In genomic region chr10:117688358-117688757, GRCh38 we compare ENCODE assay signal across 35 cellular contexts.
"Had no signal": no experiment of that assay in that cellular context is flagged by ENCODE, and none has a peak within 500 bp of the region (broad histone marks: within the 10 kb centered on the region; RNA-seq: fewer than 3 reads in every experiment).

No MANE protein-coding gene starts in this region.

- H3K27me3 ChIP-seq: adrenal gland, body of pancreas, brain microvascular endothelial cell, breast epithelium had no signal

- ATAC-seq: activated CD8-positive, alpha-beta T cell treated with anti-CD3 and anti-CD28 coated beads for 36 hours; activated naive CD4-positive, alpha-beta T cell treated with anti-CD3 and anti-CD28 coated beads, Interleukin-2, amount 50 U/mL, for 72 hours; activated T-cell treated with anti-CD3 and anti-CD28 coated beads, Interleukin-2, amount 50 U/mL, for 4 hours; activated T-cell treated with anti-CD3 and anti-CD28 coated beads, Interleukin-2, amount 50 U/mL, for 72 hours; activated T-helper 17 cell treated with anti-CD3 and anti-CD28 coated beads, Interleukin-2, amount 50 U/mL, for 72 hours; body of pancreas had no signal

- H3K4me3 ChIP-seq: adrenal gland, body of pancreas, breast epithelium had no signal

- H3K36me3 Mint-ChIP-seq: activated CD4-positive, alpha-beta memory T cell treated with anti-CD3 and anti-CD28 coated beads for 36 hours; activated naive CD4-positive, alpha-beta T cell treated with anti-CD3 and anti-CD28 coated beads, Interleukin-2, amount 50 U/mL, for 72 hours; activated naive CD8-positive, alpha-beta T cell treated with anti-CD3 and anti-CD28 coated beads for 36 hours had no signal

- H3K4me1 ChIP-seq: adrenal gland, body of pancreas, breast epithelium had no signal

- FAIRE-seq: astrocyte, TTC549 had no signal

- H3K4me1 Mint-ChIP-seq: activated B cell treated with CpG ODN at 0.5 μM for 24 hours; activated CD4-positive, alpha-beta T cell treated with anti-CD3 and anti-CD28 coated beads, Interleukin-2, amount 10 ng/mL, durations not matched to agents 24 days and 14 days; activated naive CD8-positive, alpha-beta T cell treated with anti-CD3 and anti-CD28 coated beads for 36 hours; activated T-helper 17 cell treated with anti-CD3 and anti-CD28 coated beads, Interleukin-2, amount 50 U/mL, for 72 hours had no signal

- H3K36me3 ChIP-seq: adrenal gland, brain microvascular endothelial cell, breast epithelium had no signal

- H3K9me3 Mint-ChIP-seq: activated B cell treated with CpG ODN at 0.5 μM for 24 hours; activated CD4-positive, alpha-beta memory T cell treated with anti-CD3 and anti-CD28 coated beads for 36 hours; activated CD4-positive, alpha-beta T cell treated with anti-CD3 and anti-CD28 coated beads, Interleukin-2, amount 10 ng/mL, durations not matched to agents 24 days and 14 days; activated CD8-positive, alpha-beta T cell treated with anti-CD3 and anti-CD28 coated beads for 36 hours; activated naive CD4-positive, alpha-beta T cell treated with anti-CD3 and anti-CD28 coated beads for 36 hours; activated naive CD4-positive, alpha-beta T cell treated with anti-CD3 and anti-CD28 coated beads, Interleukin-2, amount 50 U/mL, for 72 hours; activated naive CD8-positive, alpha-beta T cell treated with anti-CD3 and anti-CD28 coated beads for 36 hours; activated T-cell treated with anti-CD3 and anti-CD28 coated beads, Interleukin-2, amount 50 U/mL, for 4 hours; activated T-cell treated with anti-CD3 and anti-CD28 coated beads, Interleukin-2, amount 50 U/mL, for 72 hours; activated T-helper 1 cell treated with anti-CD3 and anti-CD28 coated beads, Interleukin-12 subunit alpha, Interleukin-12 subunit beta, Interleukin-2, Interleukin-4 antibody, amounts not matched to agents 30 ng/mL and 10 ng/mL and 1 ng/mL, durations not matched to agents 14 hours and 24 hours and 36 hours; activated T-helper 17 cell treated with anti-CD3 and anti-CD28 coated beads, Interleukin-2, amount 50 U/mL, for 72 hours; T-helper 2 cell treated with Interferon-gamma antibody and Interleukin-4, amounts not matched to agents 5 μg/mL and 100 μg/mL, for 36 hours had no signal

- H3K27ac ChIP-seq: adrenal gland, body of pancreas, brain microvascular endothelial cell, breast epithelium, VCaP had no signal

- H3K27ac Mint-ChIP-seq: activated B cell treated with CpG ODN at 0.5 μM for 24 hours; activated CD4-positive, alpha-beta memory T cell treated with anti-CD3 and anti-CD28 coated beads for 36 hours; activated CD4-positive, alpha-beta T cell treated with anti-CD3 and anti-CD28 coated beads, Interleukin-2, amount 10 ng/mL, durations not matched to agents 24 days and 14 days; activated CD8-positive, alpha-beta T cell treated with anti-CD3 and anti-CD28 coated beads for 36 hours; activated naive CD4-positive, alpha-beta T cell treated with anti-CD3 and anti-CD28 coated beads for 36 hours; activated naive CD4-positive, alpha-beta T cell treated with anti-CD3 and anti-CD28 coated beads, Interleukin-2, amount 50 U/mL, for 72 hours; activated naive CD8-positive, alpha-beta T cell treated with anti-CD3 and anti-CD28 coated beads for 36 hours; activated T-cell treated with anti-CD3 and anti-CD28 coated beads, Interleukin-2, amount 50 U/mL, for 72 hours; activated T-helper 1 cell treated with anti-CD3 and anti-CD28 coated beads, Interleukin-12 subunit alpha, Interleukin-12 subunit beta, Interleukin-2, Interleukin-4 antibody, amounts not matched to agents 30 ng/mL and 10 ng/mL and 1 ng/mL, durations not matched to agents 14 hours and 24 hours and 36 hours; activated T-helper 17 cell treated with anti-CD3 and anti-CD28 coated beads, Interleukin-2, amount 50 U/mL, for 72 hours; T-helper 2 cell treated with Interferon-gamma antibody and Interleukin-4, amounts not matched to agents 5 μg/mL and 100 μg/mL, for 36 hours had no signal

- H3K4me3 Mint-ChIP-seq: activated B cell treated with CpG ODN at 0.5 μM for 24 hours; activated CD4-positive, alpha-beta memory T cell treated with anti-CD3 and anti-CD28 coated beads for 36 hours; activated CD4-positive, alpha-beta T cell treated with anti-CD3 and anti-CD28 coated beads, Interleukin-2, amount 10 ng/mL, durations not matched to agents 24 days and 14 days; activated CD8-positive, alpha-beta T cell treated with anti-CD3 and anti-CD28 coated beads for 36 hours; activated naive CD4-positive, alpha-beta T cell treated with anti-CD3 and anti-CD28 coated beads for 36 hours; activated naive CD8-positive, alpha-beta T cell treated with anti-CD3 and anti-CD28 coated beads for 36 hours; activated T-cell treated with anti-CD3 and anti-CD28 coated beads, Interleukin-2, amount 50 U/mL, for 4 hours; activated T-cell treated with anti-CD3 and anti-CD28 coated beads, Interleukin-2, amount 50 U/mL, for 72 hours; activated T-helper 1 cell treated with anti-CD3 and anti-CD28 coated beads, Interleukin-12 subunit alpha, Interleukin-12 subunit beta, Interleukin-2, Interleukin-4 antibody, amounts not matched to agents 30 ng/mL and 10 ng/mL and 1 ng/mL, durations not matched to agents 14 hours and 24 hours and 36 hours; activated T-helper 17 cell treated with anti-CD3 and anti-CD28 coated beads, Interleukin-2, amount 50 U/mL, for 72 hours; T-helper 2 cell treated with Interferon-gamma antibody and Interleukin-4, amounts not matched to agents 5 μg/mL and 100 μg/mL, for 36 hours had no signal

- H3K9me3 ChIP-seq: adrenal gland, body of pancreas, breast epithelium had no signal

- DNase-seq: activated B cell treated with CpG ODN at 0.5 μM for 24 hours; activated CD4-positive, alpha-beta memory T cell treated with anti-CD3 and anti-CD28 coated beads for 36 hours; activated CD4-positive, alpha-beta T cell treated with anti-CD3 and anti-CD28 coated beads for 4 hours; activated CD4-positive, alpha-beta T cell treated with anti-CD3 and anti-CD28 coated beads, Interleukin-2, amount 10 ng/mL, durations not matched to agents 24 days and 14 days; activated CD4-positive, alpha-beta T cell treated with anti-CD3 and anti-CD28 coated beads, Interleukin-2, amount 50 U/mL, for 1 hour; activated CD4-positive, alpha-beta T cell treated with anti-CD3 and anti-CD28 coated beads, Interleukin-2, amount 50 U/mL, for 4 hours; activated CD4-positive, CD25-positive, alpha-beta regulatory T cell treated with anti-CD3 and anti-CD28 coated beads, Interleukin-2, amount 50 U/mL, for 72 hours; activated CD8-positive, alpha-beta memory T cell treated with anti-CD3 and anti-CD28 coated beads, Interleukin-2, amount 50 U/mL, for 4 hours; activated CD8-positive, alpha-beta T cell treated with anti-CD3 and anti-CD28 coated beads for 36 hours; activated effector memory CD4-positive, alpha-beta T cell treated with anti-CD3 and anti-CD28 coated beads, Interleukin-2, amount 50 U/mL, for 16 hours; activated gamma-delta T cell treated with Interleukin-2 at 50 U/mL for 16 hours; activated naive CD4-positive, alpha-beta T cell; activated naive CD4-positive, alpha-beta T cell treated with anti-CD3 and anti-CD28 coated beads for 36 hours; activated naive CD4-positive, alpha-beta T cell treated with anti-CD3 and anti-CD28 coated beads, Interleukin-2, amount 50 U/mL, for 16 hours; activated naive CD8-positive, alpha-beta T cell treated with anti-CD3 and anti-CD28 coated beads for 36 hours; activated T-cell treated with anti-CD3 and anti-CD28 coated beads for 4 hours; activated T-cell treated with anti-CD3 and anti-CD28 coated beads, Interleukin-2, amount 50 U/mL, for 1 hour; activated T-cell treated with anti-CD3 and anti-CD28 coated beads, Interleukin-2, amount 50 U/mL, for 4 hours; activated T-cell treated with anti-CD3 and anti-CD28 coated beads, Interleukin-2, amount 50 U/mL, for 72 hours; adrenal gland; amniotic stem cell; aorta; body of pancreas; brain microvascular endothelial cell; central memory CD4-positive, alpha-beta T cell; T-helper 2 cell; T-helper 9 cell had no signal
